Comparison of ENCODE assay signal across 16 cellular contexts in the genomic region with DNA sequence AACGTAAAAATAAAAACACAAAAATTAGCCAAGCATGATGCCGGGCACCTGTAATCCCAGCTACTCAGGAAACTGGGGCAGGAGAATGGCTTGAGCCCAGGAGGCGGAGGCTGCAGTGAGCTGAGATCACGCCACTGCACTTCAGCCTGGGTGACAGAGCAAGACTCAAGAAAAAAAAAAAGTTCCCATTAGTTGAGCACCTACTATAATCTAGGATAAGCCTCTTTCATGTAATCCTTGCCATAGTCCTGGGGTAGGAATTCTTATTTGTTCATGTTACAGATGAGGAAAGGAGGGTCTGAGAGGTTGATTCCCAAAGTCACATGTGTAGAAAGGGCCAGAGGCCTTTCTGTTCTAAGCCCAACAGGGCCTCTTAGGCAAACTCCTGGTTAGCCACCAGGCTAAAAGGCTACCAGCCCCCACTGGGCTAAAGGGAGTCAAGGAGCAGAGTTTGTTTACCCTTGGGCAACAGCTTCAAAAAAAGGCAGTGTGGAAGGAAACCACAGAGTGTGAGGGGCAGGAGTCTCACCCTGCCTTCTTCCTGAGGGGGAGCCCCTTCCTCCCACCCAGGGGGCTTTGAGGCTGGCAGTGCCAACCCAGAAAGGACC. TPM values are rescaled to one million over a fixed set of nuclear protein-coding genes. Genes with fewer than 3 reads are reported as not detected.
DNase-seq lines count a peak whose midpoint lies in the region; TF ChIP-seq lines count a peak whose summit lies in the region.
"Had no signal": no experiment of that assay in that cellular context is flagged by ENCODE, and none has a peak within 500 bp of the region (broad histone marks: within the 10 kb centered on the region; RNA-seq: fewer than 3 reads in every experiment).

No MANE protein-coding gene starts in this region.

- H3K4me1 ChIP-seq in suprapubic skin = peaks cover 13% of the 10 kb centered on the region

- no peak overlapping the region for H3K4me3 Mint-ChIP-seq in activated CD4-positive, alpha-beta T cell treated with anti-CD3 and anti-CD28 coated beads, Interleukin-2, amount 10 ng/mL, durations not matched to agents 7 days and 5 days
- H3K4me3 Mint-ChIP-seq in glutamatergic neuron (ENCODE audit: unreplicated experiment) = no peak overlapping the region

- DNase-seq in activated CD4-positive, alpha-beta T cell treated with anti-CD3 and anti-CD28 coated beads, Interleukin-2, amount 10 ng/mL, durations not matched to agents 7 days and 5 days = peak; percentile 4
- DNase-seq in activated CD4-positive, alpha-beta T cell treated with anti-CD3 and anti-CD28 coated beads for 4 hours = no peak
- peak; percentile 14 for DNase-seq in RPMI7951 (ENCODE audit: low read depth)
- peak; percentile 6 for DNase-seq in glutamatergic neuron
- peak; percentile 25 to 32 for DNase-seq in suprapubic skin (ENCODE audit: low spot score in 2 of 2)
- no peak for DNase-seq in GM10248 (ENCODE audit: extremely low spot score)
- DNase-seq in NCI-H1417 treated with DMSO at 0.1 percent for 48 hours (lab: John Stamatoyannopoulos, UW) = no peak
- no peak for DNase-seq in cortex of kidney (lab: John Stamatoyannopoulos, UW)
- DNase-seq: activated gamma-delta T cell treated with Interleukin-2 at 50 U/mL for 16 hours; naive thymus-derived CD8-positive, alpha-beta T cell; NCI-H1105 treated with DMSO at 0.1 percent for 48 hours; SK-N-SH; stimulated activated CD4-positive, alpha-beta T cell treated with anti-CD3 and anti-CD28 coated beads, Interleukin-2, amount 100 ng/mL, for 48 hours had no signal

- H3K9me3 ChIP-seq in suprapubic skin = no peaks in the 10 kb centered on the region
- H3K9me3 ChIP-seq: ascending aorta, Caco-2, SK-N-SH had no signal

- no peak for TF ChIP-seq EP300 in suprapubic skin (IDR thresholded peaks at IDR 0.05)

- peaks cover 6% of the 10 kb centered on the region for H3K4me1 Mint-ChIP-seq in activated CD4-positive, alpha-beta T cell treated with anti-CD3 and anti-CD28 coated beads, Interleukin-2, amount 10 ng/mL, durations not matched to agents 7 days and 5 days
- H3K4me1 Mint-ChIP-seq in glutamatergic neuron (ENCODE audit: low read depth, unreplicated experiment) = peaks cover 5% of the 10 kb centered on the region

- WGBS in suprapubic skin = 89% methylated on average over 4 of the region's 4 CpGs

- no peak overlapping the region for H3K4me3 ChIP-seq in suprapubic skin
- H3K4me3 ChIP-seq: ascending aorta had no signal

- POLR2A ChIA-PET in activated CD4-positive, alpha-beta T cell treated with anti-CD3 and anti-CD28 coated beads, Interleukin-2, amount 10 ng/mL, durations not matched to agents 7 days and 5 days (lab: Charles Lee) = no interaction called here
- POLR2A ChIA-PET in GM10248 (lab: Yijun Ruan, JAX) = no interaction called here

- no peaks in the 10 kb centered on the region for H3K36me3 Mint-ChIP-seq in activated CD4-positive, alpha-beta T cell treated with anti-CD3 and anti-CD28 coated beads, Interleukin-2, amount 10 ng/mL, durations not matched to agents 7 days and 5 days (ENCODE audit: low read depth)
- no peaks in the 10 kb centered on the region for H3K36me3 Mint-ChIP-seq in glutamatergic neuron (ENCODE audit: unreplicated experiment)
- H3K36me3 Mint-ChIP-seq: naive thymus-derived CD8-positive, alpha-beta T cell had no signal

- H3K9me3 Mint-ChIP-seq in activated CD4-positive, alpha-beta T cell treated with anti-CD3 and anti-CD28 coated beads, Interleukin-2, amount 10 ng/mL, durations not matched to agents 7 days and 5 days = no peaks in the 10 kb centered on the region
- H3K9me3 Mint-ChIP-seq in glutamatergic neuron (ENCODE audit: unreplicated experiment) = peaks cover 9% of the 10 kb centered on the region
- H3K9me3 Mint-ChIP-seq: naive thymus-derived CD8-positive, alpha-beta T cell had no signal

- TF ChIP-seq CTCF in glutamatergic neuron (IDR thresholded peaks at IDR 0.05; ENCODE audit: partially characterized antibody, unreplicated experiment) = no peak
- TF ChIP-seq CTCF in suprapubic skin (IDR thresholded peaks at IDR 0.05) = no peak
- TF ChIP-seq CTCF in GM10248 (IDR thresholded peaks at IDR 0.05; ENCODE audit: control extremely low read depth, extremely low read depth, low read depth, missing control alignments) = no peak

- no peak overlapping the region for H3K27ac ChIP-seq in suprapubic skin
- H3K27ac ChIP-seq: ascending aorta, VCaP had no signal

- no peak for TF ChIP-seq POLR2A in suprapubic skin (IDR thresholded peaks at IDR 0.05)

- H3K27ac Mint-ChIP-seq in activated CD4-positive, alpha-beta T cell treated with anti-CD3 and anti-CD28 coated beads, Interleukin-2, amount 10 ng/mL, durations not matched to agents 7 days and 5 days = no peak overlapping the region
- H3K27ac Mint-ChIP-seq in glutamatergic neuron (ENCODE audit: unreplicated experiment) = no peak overlapping the region
- H3K27ac Mint-ChIP-seq: naive thymus-derived CD8-positive, alpha-beta T cell had no signal

- CTCF ChIA-PET in activated CD4-positive, alpha-beta T cell treated with anti-CD3 and anti-CD28 coated beads, Interleukin-2, amount 10 ng/mL, durations not matched to agents 7 days and 5 days (lab: Charles Lee) = interaction anchor here (1.4 kb wide), 1 partner anchor 10 kb away, joined by 4 read pairs; no protein-coding TSS in a partner anchor
- CTCF ChIA-PET in GM10248 (lab: Yijun Ruan, JAX) = interaction anchor here (2.7 kb wide), 1 partner anchor 11 kb away, joined by 10 read pairs; no protein-coding TSS in a partner anchor

- H3K27me3 ChIP-seq in suprapubic skin = no peaks in the 10 kb centered on the region
- H3K27me3 ChIP-seq: ascending aorta had no signal

- no peaks in the 10 kb centered on the region for H3K36me3 ChIP-seq in suprapubic skin
- H3K36me3 ChIP-seq: ascending aorta had no signal

- H3K27me3 Mint-ChIP-seq in activated CD4-positive, alpha-beta T cell treated with anti-CD3 and anti-CD28 coated beads, Interleukin-2, amount 10 ng/mL, durations not matched to agents 7 days and 5 days = peaks cover 18% of the 10 kb centered on the region
- H3K27me3 Mint-ChIP-seq in glutamatergic neuron (ENCODE audit: unreplicated experiment) = peaks cover 6% of the 10 kb centered on the region

RNA-seq across cellular contexts. Expression of a gene that starts 21.6 kb away (rescaled TPM):
- 10 to 100 TPM; 74.3 to 81.3 TPM for total RNA-seq in activated CD4-positive, alpha-beta T cell treated with anti-CD3 and anti-CD28 coated beads, Interleukin-2, amount 10 ng/mL, durations not matched to agents 7 days and 5 days
- total RNA-seq in RPMI7951 (2014; rRNA removed; shearing (Covaris generic)) = 68.1 and 82.1 TPM in 2 replicates
- 402 TPM for total RNA-seq in glutamatergic neuron (ENCODE audit: unreplicated experiment)
- total RNA-seq in suprapubic skin = 100 to 1,000 TPM; 112 to 246 (median 160) TPM

Comparison
In these comparisons a context has a peak if more than half of its experiments do, and no peak if none do; other contexts are left out.
1. DNase-seq: peak in activated CD4-positive, alpha-beta T cell treated with anti-CD3 and anti-CD28 coated beads, Interleukin-2, amount 10 ng/mL, durations not matched to agents 7 days and 5 days (single experiment), RPMI7951 (single experiment), glutamatergic neuron (single experiment) and suprapubic skin (2 of 2); none in activated CD4-positive, alpha-beta T cell treated with anti-CD3 and anti-CD28 coated beads for 4 hours (0 of 2), GM10248 (single experiment), NCI-H1417 treated with DMSO at 0.1 percent for 48 hours (single experiment) and cortex of kidney (single experiment).